ENCODE assay signal across 7 cellular contexts in genomic region chr2:1744151-1744445, GRCh38. TPM values are rescaled to one million over a fixed set of nuclear protein-coding genes. Genes with fewer than 3 reads are reported as not detected.
DNase-seq lines count a peak whose midpoint lies in the region; ATAC-seq and TF ChIP-seq lines count a peak whose summit lies in the region.

No MANE protein-coding gene starts in this region.

- H3K36me3 ChIP-seq in stomach, result no peaks in the 10 kb centered on the region

- peaks cover 0 to 6% (median 2%) of the 10 kb centered on the region in 5 experiments for H3K9me3 Mint-ChIP-seq in brain
- no peaks in the 10 kb centered on the region for H3K9me3 Mint-ChIP-seq in activated T-helper 1 cell treated with anti-CD3 and anti-CD28 coated beads, Interleukin-12 subunit alpha, Interleukin-12 subunit beta, Interleukin-2, Interleukin-4 antibody, amounts not matched to agents 30 ng/mL and 10 ng/mL and 1 ng/mL, durations not matched to agents 14 hours and 24 hours and 36 hours

- peak overlapping the region; percentile 80 to 98 (median 94) for H3K27ac ChIP-seq in stomach

- ATAC-seq in HG03565 (IDR thresholded peaks at IDR 0.05; ENCODE audit: unreplicated experiment) (no peak), HG02840 (IDR thresholded peaks at IDR 0.05; ENCODE audit: low FRiP score, unreplicated experiment) (no peak)

- no peak for TF ChIP-seq POLR2A in stomach (IDR thresholded peaks at IDR 0.05)

- peaks cover 35% of the 10 kb centered on the region for H3K4me1 Mint-ChIP-seq in brain
- H3K4me1 Mint-ChIP-seq in activated T-helper 1 cell treated with anti-CD3 and anti-CD28 coated beads, Interleukin-12 subunit alpha, Interleukin-12 subunit beta, Interleukin-2, Interleukin-4 antibody, amounts not matched to agents 30 ng/mL and 10 ng/mL and 1 ng/mL, durations not matched to agents 14 hours and 24 hours and 36 hours (ENCODE audit: low read depth), result no peaks in the 10 kb centered on the region

- TF ChIP-seq CTCF in brain (conservative IDR thresholded peaks at IDR 0.05), result no peak
- TF ChIP-seq CTCF in stomach (IDR thresholded peaks at IDR 0.05), result no peak

- TF ChIP-seq EP300 in stomach (IDR thresholded peaks at IDR 0.05), result no peak

- peak overlapping the region; percentile 57 to 96 (median 76) for H3K4me3 Mint-ChIP-seq in brain
- H3K4me3 Mint-ChIP-seq in activated T-helper 1 cell treated with anti-CD3 and anti-CD28 coated beads, Interleukin-12 subunit alpha, Interleukin-12 subunit beta, Interleukin-2, Interleukin-4 antibody, amounts not matched to agents 30 ng/mL and 10 ng/mL and 1 ng/mL, durations not matched to agents 14 hours and 24 hours and 36 hours, result no peak overlapping the region

- H3K27me3 Mint-ChIP-seq in brain, result peaks cover 6% of the 10 kb centered on the region
- H3K27me3 Mint-ChIP-seq in activated T-helper 1 cell treated with anti-CD3 and anti-CD28 coated beads, Interleukin-12 subunit alpha, Interleukin-12 subunit beta, Interleukin-2, Interleukin-4 antibody, amounts not matched to agents 30 ng/mL and 10 ng/mL and 1 ng/mL, durations not matched to agents 14 hours and 24 hours and 36 hours (ENCODE audit: insufficient read depth), result peaks cover 19% of the 10 kb centered on the region

- H3K36me3 Mint-ChIP-seq in brain, result peaks cover 37% of the 10 kb centered on the region
- no peaks in the 10 kb centered on the region for H3K36me3 Mint-ChIP-seq in activated T-helper 1 cell treated with anti-CD3 and anti-CD28 coated beads, Interleukin-12 subunit alpha, Interleukin-12 subunit beta, Interleukin-2, Interleukin-4 antibody, amounts not matched to agents 30 ng/mL and 10 ng/mL and 1 ng/mL, durations not matched to agents 14 hours and 24 hours and 36 hours (ENCODE audit: low read depth)

- H3K4me1 ChIP-seq in stomach, result peaks cover 0 to 52% (median 24%) of the 10 kb centered on the region in 4 donors

- H3K27ac Mint-ChIP-seq in brain, result peak overlapping the region in 2 of 5 experiments; percentile 59 to 82
- H3K27ac Mint-ChIP-seq in activated T-helper 1 cell treated with anti-CD3 and anti-CD28 coated beads, Interleukin-12 subunit alpha, Interleukin-12 subunit beta, Interleukin-2, Interleukin-4 antibody, amounts not matched to agents 30 ng/mL and 10 ng/mL and 1 ng/mL, durations not matched to agents 14 hours and 24 hours and 36 hours, result no peak overlapping the region

- H3K4me3 ChIP-seq in Jurkat, Clone E6-1 (ENCODE audit: low read length), result peak overlapping the region; percentile 62
- H3K4me3 ChIP-seq in iPS-18c (ENCODE audit: insufficient read depth, low read depth, low read length) (peak overlapping the region; percentile 64), stomach (peak overlapping the region; percentile 59 to 67 (median 63))

- peaks cover 0 to 56% (median 22%) of the 10 kb centered on the region in 3 donors for H3K27me3 ChIP-seq in stomach

- WGBS in stomach, 5 donors, result 1 to 4% (median 3%) methylated on average over 16 to 33 of the region's 33 CpGs

- intact Hi-C loops in stomach (cut with DNase I; ENCODE audit: low total_unique reads), result no loop called here
- intact Hi-C loops in activated T-helper 1 cell treated with anti-CD3 and anti-CD28 coated beads, Interleukin-12 subunit alpha, Interleukin-12 subunit beta, Interleukin-2, Interleukin-4 antibody, amounts not matched to agents 30 ng/mL and 10 ng/mL and 1 ng/mL, durations not matched to agents 14 hours and 24 hours and 36 hours (cut with micrococcal nuclease), result no loop called here

- H3K9me3 ChIP-seq in iPS-18c (ENCODE audit: control insufficient read depth, insufficient read depth, low read length) (no peaks in the 10 kb centered on the region), stomach (no peaks in the 10 kb centered on the region)

- no peak for DNase-seq in Jurkat, Clone E6-1 (ENCODE audit: low read depth, low spot score)
- DNase-seq in stomach, result no peak
- no peak for DNase-seq in activated T-helper 1 cell treated with anti-CD3 and anti-CD28 coated beads, Interleukin-12 subunit alpha, Interleukin-12 subunit beta, Interleukin-2, Interleukin-4 antibody, amounts not matched to agents 30 ng/mL and 10 ng/mL and 1 ng/mL, durations not matched to agents 14 hours and 24 hours and 36 hours (ENCODE audit: low spot score)

RNA-seq across cellular contexts. Expression of gene PXDN, which starts 0.2 kb away (rescaled TPM):
- 61.9 TPM for polyA plus RNA-seq in Jurkat, Clone E6-1 (2012; ENCODE audit: insufficient read depth, insufficient read length)
- polyA plus RNA-seq in brain (ENCODE audit: insufficient read depth, low read depth, low replicate concordance), result 6.9 TPM
- total RNA-seq in stomach, result 10 to 100 TPM; 24.9 to 71.6 (median 42.0) TPM
- polyA plus RNA-seq in stomach, result 1 to 10 TPM; 3.3 to 8.0 (median 5.0) TPM
- total RNA-seq in activated T-helper 1 cell treated with anti-CD3 and anti-CD28 coated beads, Interleukin-12 subunit alpha, Interleukin-12 subunit beta, Interleukin-2, Interleukin-4 antibody, amounts not matched to agents 30 ng/mL and 10 ng/mL and 1 ng/mL, durations not matched to agents 14 hours and 24 hours and 36 hours, result 1.7 and 1.9 TPM in 2 replicates
